ENCODE assay signal across 28 cellular contexts in genomic region chr4:136812100-136812880, GRCh38.
DNase-seq lines count a peak whose midpoint lies in the region; ATAC-seq, FAIRE-seq and TF ChIP-seq lines count a peak whose summit lies in the region.
"Had no signal": no experiment of that assay in that cellular context is flagged by ENCODE, and none has a peak within 500 bp of the region (broad histone marks: within the 10 kb centered on the region; RNA-seq: fewer than 3 reads in every experiment).

No MANE protein-coding gene starts in this region.

- intact Hi-C loops in Right ventricle myocardium inferior (cut with DNase I), result no loop called here
- intact Hi-C loops in kidney (cut with DNase I), result no loop called here
- intact Hi-C loops in sciatic nerve (cut with DNase I), result no loop called here
- intact Hi-C loops in aorta (cut with DNase I), result no loop called here

- H3K36me3 ChIP-seq in right atrium auricular region (no peaks in the 10 kb centered on the region), kidney (ENCODE audit: control insufficient read depth in 1 of 2, insufficient read depth in 2 of 2, low read length in 2 of 2) (no peaks in the 10 kb centered on the region), aorta (ENCODE audit: control insufficient read depth in 1 of 2, insufficient read depth in 2 of 2, low read length in 1 of 2) (no peaks in the 10 kb centered on the region)
- H3K36me3 ChIP-seq: SJSA1 had no signal

- H3K4me1 ChIP-seq in right atrium auricular region, result no peaks in the 10 kb centered on the region
- no peaks in the 10 kb centered on the region for H3K4me1 ChIP-seq in kidney (ENCODE audit: control insufficient read depth in 1 of 2, insufficient read depth in 1 of 2, low read depth in 1 of 2, low read length in 2 of 2)
- H3K4me1 ChIP-seq in aorta (ENCODE audit: control insufficient read depth in 1 of 2, insufficient read depth in 2 of 2, low read length in 2 of 2), result no peaks in the 10 kb centered on the region
- H3K4me1 ChIP-seq: BE2C, SJSA1 had no signal

- FAIRE-seq in kidney (lab: Jason Lieb, UNC), result no peak
- FAIRE-seq: GM12892, GM19239, H54, HepG2, RCC 7860 had no signal

- TF ChIP-seq CTCF in right atrium auricular region (IDR thresholded peaks at IDR 0.05) (no peak), kidney (IDR thresholded peaks at IDR 0.05; ENCODE audit: borderline replicate concordance, extremely low read depth, insufficient read depth) (no peak)

- H3K9me3 ChIP-seq in right atrium auricular region (no peaks in the 10 kb centered on the region), kidney (ENCODE audit: control insufficient read depth in 1 of 2, low read length in 2 of 2) (no peaks in the 10 kb centered on the region), aorta (ENCODE audit: control insufficient read depth, low read length) (no peaks in the 10 kb centered on the region)
- H3K9me3 ChIP-seq: BE2C, SJSA1 had no signal

- no peak for ATAC-seq in Right ventricle myocardium inferior
- peak; percentile 20 for ATAC-seq in sciatic nerve
- ATAC-seq in aorta (ENCODE audit: low FRiP score), result peak; percentile 31
- no peak for ATAC-seq in GM18498 (IDR thresholded peaks at IDR 0.05; ENCODE audit: unreplicated experiment)

- H3K27ac ChIP-seq in right atrium auricular region, result no peak overlapping the region
- no peak overlapping the region for H3K27ac ChIP-seq in kidney (ENCODE audit: low read depth in 2 of 2, low read length in 2 of 2)
- no peak overlapping the region for H3K27ac ChIP-seq in aorta (ENCODE audit: low read depth in 1 of 2, low read length in 2 of 2)
- H3K27ac ChIP-seq: SJSA1 had no signal

- DNase-seq in Right ventricle myocardium inferior (ENCODE audit: missing footprints) (peak; percentile 65), right atrium auricular region (ENCODE audit: low spot score) (no peak), kidney (peak; percentile 74), sciatic nerve (ENCODE audit: low spot score) (no peak), aorta (no peak), NCI-H524 (lab: John Stamatoyannopoulos, UW) (no peak)
- no peak for DNase-seq in activated CD8-positive, alpha-beta memory T cell treated with anti-CD3 and anti-CD28 coated beads, Interleukin-2, amount 50 U/mL, for 4 hours
- DNase-seq: 8988T; ACHN; BE2C; CD8-positive, alpha-beta memory T cell; DMS 273 treated with DMSO at 0.1 percent for 48 hours; DMS79 treated with DMSO at 0.1 percent for 48 hours; GF-D8; Karpas-422; NCI-H1105; NCI-H1436 treated with DMSO at 0.1 percent for 48 hours; NCI-H187 treated with DMSO at 0.1 percent for 48 hours; NCI-H2107; NCI-H524 treated with DMSO at 0.1 percent for 48 hours; NCI-H774 had no signal

- WGBS in aorta, 2 donors, result 97 to 98% methylated on average over 42 of the region's 42 CpGs

- no peak overlapping the region for H3K4me3 ChIP-seq in right atrium auricular region
- H3K4me3 ChIP-seq in kidney (ENCODE audit: low read length in 2 of 2), result no peak overlapping the region
- H3K4me3 ChIP-seq in aorta (ENCODE audit: low read length in 2 of 2), result no peak overlapping the region
- H3K4me3 ChIP-seq: SJSA1 had no signal

- H3K27me3 ChIP-seq in right atrium auricular region (no peaks in the 10 kb centered on the region), aorta (ENCODE audit: control insufficient read depth in 1 of 2, insufficient read depth in 2 of 2, low read length in 1 of 2) (no peaks in the 10 kb centered on the region)
- H3K27me3 ChIP-seq: BE2C, SJSA1 had no signal

- no peak overlapping the region for H3K9ac ChIP-seq in kidney (ENCODE audit: low read length in 2 of 2)

Comparison
In these comparisons a context has a peak if more than half of its experiments do, and no peak if none do; other contexts are left out.
1. DNase-seq: peak in Right ventricle myocardium inferior (single experiment) and kidney (single experiment); none in right atrium auricular region (single experiment), sciatic nerve (single experiment), aorta (0 of 2), activated CD8-positive, alpha-beta memory T cell treated with anti-CD3 and anti-CD28 coated beads, Interleukin-2, amount 50 U/mL, for 4 hours (single experiment) and NCI-H524 (0 of 2).
2. ATAC-seq: peak in sciatic nerve (single experiment) and aorta (single experiment); none in Right ventricle myocardium inferior (single experiment) and GM18498 (single experiment).